Comparison of ENCODE assay signal across 8 cellular contexts in the genomic region with DNA sequence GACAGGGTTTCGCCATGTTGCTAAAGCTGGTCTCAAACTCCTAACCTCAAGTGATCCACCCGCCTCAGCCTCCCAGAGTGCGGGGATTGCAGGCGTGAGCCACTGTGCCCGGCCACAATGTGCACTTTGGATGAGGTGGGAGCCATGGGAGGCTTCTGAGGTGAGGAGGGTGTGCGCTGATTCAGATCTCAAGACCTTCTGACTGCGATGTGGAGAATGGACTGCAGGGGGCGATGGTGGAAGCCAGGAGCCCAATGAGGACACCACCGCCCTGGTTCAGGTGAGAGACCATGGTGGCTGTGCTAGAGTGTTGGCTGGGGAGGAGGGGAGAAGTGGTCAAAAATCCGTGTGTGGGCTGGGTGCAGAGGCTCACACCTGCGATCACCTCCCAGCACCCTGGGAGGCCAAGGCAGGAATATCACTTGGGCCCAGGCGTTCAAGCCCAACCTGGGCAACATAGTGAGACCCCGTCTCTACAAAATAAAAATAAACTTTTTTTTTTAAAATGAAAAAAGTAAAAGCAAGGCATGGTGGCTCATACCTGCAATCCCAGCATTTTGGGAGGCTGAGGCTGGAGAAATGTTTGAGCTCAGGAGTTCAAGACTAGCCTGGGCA. TPM values are rescaled to one million over a fixed set of nuclear protein-coding genes. Genes with fewer than 3 reads are reported as not detected.
DNase-seq lines count a peak whose midpoint lies in the region; ATAC-seq and TF ChIP-seq lines count a peak whose summit lies in the region.

No MANE protein-coding gene starts in this region.

- no peak overlapping the region for H3K4me2 ChIP-seq in IMR-90 (ENCODE audit: low read depth, low read length)

- no peak overlapping the region; the same call in 2 of the 3 replicates for H2BK15ac ChIP-seq in IMR-90 (ENCODE audit: low read depth, low read length)

- H3K56ac ChIP-seq in IMR-90 (ENCODE audit: extremely low read depth, insufficient read depth, low read length), result no peak overlapping the region

- H4K5ac ChIP-seq in IMR-90 (ENCODE audit: low read depth, low read length), result no peak overlapping the region

- intact Hi-C loops in IMR-90 (cut with micrococcal nuclease), result no loop called here

- H2BK5ac ChIP-seq in IMR-90 (ENCODE audit: low read depth, low read length, poor library complexity, severe bottlenecking), result no peak overlapping the region

- H3K4me1 ChIP-seq in IMR-90 (ENCODE audit: control insufficient read depth, insufficient read depth, low read length), result peaks cover 10% of the 10 kb centered on the region
- H3K4me1 ChIP-seq in foreskin keratinocyte, result no peaks in the 10 kb centered on the region

- H2BK120ac ChIP-seq in IMR-90 (ENCODE audit: low read depth, low read length), result no peak overlapping the region

- peaks cover 9% of the 10 kb centered on the region; the same call in 1 of the 2 replicates for H4K20me1 ChIP-seq in IMR-90 (ENCODE audit: insufficient read depth, low read length)

- H3K14ac ChIP-seq in IMR-90 (replicated peaks; ENCODE audit: low read depth, low read length), result no peak overlapping the region

- in situ Hi-C loops in IMR-90 (cut with MboI; ENCODE audit: low sequenced_read_pairs), result loop anchor here (25.0 kb wide), 1 partner anchor 432 kb away; a partner anchor contains a TSS

- H3K27me3 ChIP-seq in BJ (ENCODE audit: control insufficient read depth, insufficient read depth, low read length) (no peaks in the 10 kb centered on the region), IMR-90 (ENCODE audit: control insufficient read depth, insufficient read depth, low read length) (no peaks in the 10 kb centered on the region), foreskin keratinocyte (no peaks in the 10 kb centered on the region)

- H2BK20ac ChIP-seq in IMR-90 (ENCODE audit: low read depth, low read length), result no peak overlapping the region

- CTCF ChIA-PET in BJ (lab: Yijun Ruan, JAX) (interaction anchor here (0.8 kb wide), 1 partner anchor 15 kb away, joined by 3 read pairs; no protein-coding TSS in a partner anchor), IMR-90 (lab: Yijun Ruan, JAX) (no interaction called here)

- peak overlapping the region; percentile 55 for H2AK9ac ChIP-seq in IMR-90 (replicated peaks; ENCODE audit: low read depth, low read length, poor library complexity)

- no peak overlapping the region for H3K23ac ChIP-seq in IMR-90 (ENCODE audit: low read depth, low read length)

- H2AFZ ChIP-seq in IMR-90 (replicated peaks; ENCODE audit: low read length, poor library complexity), result no peak overlapping the region

- no peak for DNase-seq in BJ (ENCODE audit: low read depth)
- DNase-seq in IMR-90, result no peak
- peak; percentile 79 for DNase-seq in activated CD8-positive, alpha-beta memory T cell treated with anti-CD3 and anti-CD28 coated beads for 24 hours
- DNase-seq in foreskin keratinocyte, result no peak
- peak; percentile 45 to 50 for DNase-seq in stimulated activated CD8-positive, alpha-beta memory T cell treated with anti-CD3 and anti-CD28 coated beads, Interleukin-15, amount 100 ng/mL, for 48 hours (ENCODE audit: low read depth in 2 of 2)
- no peak for DNase-seq in C1 segment of cervical spinal cord (lab: John Stamatoyannopoulos, UW)
- no peak for DNase-seq in AML-193 (lab: John Stamatoyannopoulos, UW)
- no peak for DNase-seq in cerebellum (ENCODE audit: low spot score)

- no peak overlapping the region for H3K4ac ChIP-seq in IMR-90 (ENCODE audit: low read depth, low read length)

- no peak for ATAC-seq in IMR-90 (ENCODE audit: low read depth)
- peak; percentile 33 for ATAC-seq in foreskin keratinocyte

- POLR2A ChIA-PET in BJ (lab: Charles Lee) (interaction anchor here (0.6 kb wide), 1 partner anchor 111 kb away, joined by 4 read pairs; no protein-coding TSS in a partner anchor), IMR-90 (lab: Charles Lee; ENCODE audit: unreplicated experiment) (no interaction called here)

- H3K4me3 ChIP-seq in BJ (ENCODE audit: low read depth, low read length) (no peak overlapping the region), IMR-90 (ENCODE audit: insufficient read depth, low read depth, low read length) (no peak overlapping the region)

- H3K9me3 ChIP-seq in IMR-90 (ENCODE audit: control insufficient read depth, insufficient read depth, low read length), result no peaks in the 10 kb centered on the region

- no peak overlapping the region for H4K8ac ChIP-seq in IMR-90 (ENCODE audit: low read depth in 2 of 2, low read length in 2 of 2)

- peak; percentile 55 for TF ChIP-seq CTCF in BJ (IDR thresholded peaks at IDR 0.05; ENCODE audit: insufficient read depth, low read depth, low read length)
- peak; percentile 26; the same call in 1 of the 2 replicates for TF ChIP-seq CTCF in IMR-90 (conservative IDR thresholded peaks at IDR 0.05; ENCODE audit: low read depth, low read length)
- TF ChIP-seq CTCF in foreskin keratinocyte (conservative IDR thresholded peaks at IDR 0.05), result peak; percentile 58

- dilution Hi-C loops in IMR-90 (cut with HindIII; ENCODE audit: low sequenced_read_pairs, unreplicated experiment), result no loop called here

- H3K79me1 ChIP-seq in IMR-90 (ENCODE audit: low read depth in 1 of 2, low read length in 2 of 2), result peaks cover 6 to 28% of the 10 kb centered on the region in 2 experiments; a peak in 3 of 4 replicates

- no TSS peak for BruUV-seq in IMR-90 (replicated peaks; lab: Mats Ljungman, UMichigan)

- no peak overlapping the region for H2AK5ac ChIP-seq in IMR-90 (ENCODE audit: low read depth, low read length)

- H3K9me1 ChIP-seq in IMR-90 (ENCODE audit: insufficient read depth, low read length), result peaks cover 11% of the 10 kb centered on the region

- no peak for TF ChIP-seq POLR2A in IMR-90 (IDR thresholded peaks at IDR 0.05; ENCODE audit: low read depth, low read length)

- H4K91ac ChIP-seq in IMR-90 (ENCODE audit: insufficient read depth, low read depth, low read length), result no peak overlapping the region

- no peak overlapping the region for H3K27ac ChIP-seq in IMR-90 (ENCODE audit: insufficient read depth, low read length)
- H3K27ac ChIP-seq in foreskin keratinocyte, result no peak overlapping the region

- no peak overlapping the region for H3K18ac ChIP-seq in IMR-90 (ENCODE audit: low read depth, low read length)

- H3K9ac ChIP-seq in IMR-90 (ENCODE audit: low read depth, low read length), result no peak overlapping the region

- H3K36me3 ChIP-seq in BJ (ENCODE audit: control insufficient read depth, insufficient read depth, low read length) (peaks cover 2% of the 10 kb centered on the region; the same call in 1 of the 2 replicates), IMR-90 (ENCODE audit: control insufficient read depth, insufficient read depth, low read length) (peaks cover 7% of the 10 kb centered on the region; the same call in 1 of the 2 replicates)

- 80% methylated on average over 4 of the region's 13 CpGs; no CpG with 5 or more reads in 1 of the 2 experiments for WGBS in IMR-90 (ENCODE audit: extremely low coverage in 2 of 2, insufficient read length in 1 of 2), 2 experiments

- no peak for TF ChIP-seq RAD21 in IMR-90 (IDR thresholded peaks at IDR 0.05; ENCODE audit: low read length)

RNA-seq across cellular contexts. Expression of a gene that starts 5.6 kb away (rescaled TPM):
- 2.2 and 2.9 TPM in 2 replicates for polyA plus RNA-seq in BJ (2011; rRNA removed)
- 1.00 and 1.8 TPM in 2 replicates for polyA minus RNA-seq in BJ (2011; rRNA and poly(A)+ RNA removed)
- 0.36 and 0.56 TPM in 2 replicates for total RNA-seq in IMR-90 (2012; rRNA removed)
- 7.8 and 11.0 TPM in 2 replicates for polyA plus RNA-seq in IMR-90 (2012; rRNA removed)
- 3.7 and 17.5 TPM in 2 replicates for polyA plus RNA-seq in IMR-90 (2012; cell fraction: cytosol; rRNA removed)
- 25.4 and 47.4 TPM in 2 replicates for polyA plus RNA-seq in IMR-90 (2012; cell fraction: nucleus; rRNA removed; ENCODE audit: low replicate concordance)
- 2.2 and 3.2 TPM in 2 replicates for total RNA-seq in foreskin keratinocyte
- 5.5 and 7.9 TPM in 2 replicates for polyA plus RNA-seq in foreskin keratinocyte
- 3.0 TPM for total RNA-seq in cerebellum

RNA-seq across cellular contexts. Expression of a gene that starts 24.0 kb away (rescaled TPM):
- polyA plus RNA-seq in BJ (2011; rRNA removed) (4.1 and 5.5 TPM in 2 replicates), IMR-90 (2012; rRNA removed) (8.6 and 9.6 TPM in 2 replicates), foreskin keratinocyte (13.9 and 15.3 TPM in 2 replicates)
- 3.6 and 4.8 TPM in 2 replicates for polyA minus RNA-seq in BJ (2011; rRNA and poly(A)+ RNA removed)
- total RNA-seq in IMR-90 (2012; rRNA removed) (2.9 and 3.6 TPM in 2 replicates), foreskin keratinocyte (8.2 and 11.3 TPM in 2 replicates), cerebellum (6.4 TPM)
- polyA plus RNA-seq in IMR-90 (2012; cell fraction: cytosol; rRNA removed), result 5.6 and 8.4 TPM in 2 replicates
- 29.1 and 33.9 TPM in 2 replicates for polyA plus RNA-seq in IMR-90 (2012; cell fraction: nucleus; rRNA removed; ENCODE audit: low replicate concordance)

RNA-seq across cellular contexts. Expression of a gene that starts 29.4 kb away (rescaled TPM):
- polyA plus RNA-seq in BJ (2011; rRNA removed) (0.42 TPM in 2 replicates), IMR-90 (2012; rRNA removed) (1.0 TPM in 2 replicates), foreskin keratinocyte (0.06 TPM in 1 of 2 replicates, not detected in the other)
- polyA minus RNA-seq in BJ (2011; rRNA and poly(A)+ RNA removed), result 0.81 TPM in 1 of 2 replicates, not detected in the other
- total RNA-seq in IMR-90 (2012; rRNA removed) (under 0.01 TPM in 1 of 2 replicates, not detected in the other), foreskin keratinocyte (0.04 TPM in 1 of 2 replicates, not detected in the other), cerebellum (0.54 TPM)
- 0.36 and 1.1 TPM in 2 replicates for polyA plus RNA-seq in IMR-90 (2012; cell fraction: cytosol; rRNA removed)
- 12.7 and 23.5 TPM in 2 replicates for polyA plus RNA-seq in IMR-90 (2012; cell fraction: nucleus; rRNA removed; ENCODE audit: low replicate concordance)

RNA-seq across cellular contexts. Expression of a gene that starts 49.3 kb away (rescaled TPM):
- polyA plus RNA-seq in BJ (2011; rRNA removed), result 5.2 and 5.7 TPM in 2 replicates
- 4.4 and 6.5 TPM in 2 replicates for polyA minus RNA-seq in BJ (2011; rRNA and poly(A)+ RNA removed)
- 1.6 and 1.9 TPM in 2 replicates for total RNA-seq in IMR-90 (2012; rRNA removed)
- polyA plus RNA-seq in IMR-90 (2012; rRNA removed), result 6.5 and 7.3 TPM in 2 replicates
- 4.4 and 12.4 TPM in 2 replicates for polyA plus RNA-seq in IMR-90 (2012; cell fraction: cytosol; rRNA removed)
- 14.7 and 19.5 TPM in 2 replicates for polyA plus RNA-seq in IMR-90 (2012; cell fraction: nucleus; rRNA removed; ENCODE audit: low replicate concordance)
- 3.9 and 4.3 TPM in 2 replicates for total RNA-seq in foreskin keratinocyte
- polyA plus RNA-seq in foreskin keratinocyte, result 4.7 and 5.5 TPM in 2 replicates
- total RNA-seq in cerebellum, result 2.2 TPM

RNA-seq across cellular contexts. Expression of a gene that starts 51.7 kb away (rescaled TPM):
- polyA plus RNA-seq in BJ (2011; rRNA removed) (0.01 TPM in 1 of 2 replicates, not detected in the other), IMR-90 (2012; rRNA removed) (not detected in 2 replicates), foreskin keratinocyte (not detected in 2 replicates)
- not detected in 2 replicates for polyA minus RNA-seq in BJ (2011; rRNA and poly(A)+ RNA removed)
- total RNA-seq in IMR-90 (2012; rRNA removed) (under 0.01 TPM in 1 of 2 replicates, not detected in the other), foreskin keratinocyte (not detected in 2 replicates), cerebellum (0.18 TPM)
- polyA plus RNA-seq in IMR-90 (2012; cell fraction: cytosol; rRNA removed), result 0.11 TPM in 1 of 2 replicates, not detected in the other
- polyA plus RNA-seq in IMR-90 (2012; cell fraction: nucleus; rRNA removed; ENCODE audit: low replicate concordance), result 0.03 and 0.05 TPM in 2 replicates

Comparison
In these comparisons a context has a peak if more than half of its experiments do, and no peak if none do; other contexts are left out.
1. DNase-seq: peak in activated CD8-positive, alpha-beta memory T cell treated with anti-CD3 and anti-CD28 coated beads for 24 hours (single experiment) and stimulated activated CD8-positive, alpha-beta memory T cell treated with anti-CD3 and anti-CD28 coated beads, Interleukin-15, amount 100 ng/mL, for 48 hours (2 of 2); none in BJ (single experiment), IMR-90 (single experiment), foreskin keratinocyte (0 of 2), C1 segment of cervical spinal cord (0 of 14), AML-193 (0 of 2) and cerebellum (single experiment).
2. Peak in every context shown above with its lines, with median percentiles within 50 percentile points of each other: CTCF ChIP-seq.